ENCODE assay signal across 8 cellular contexts in genomic region chr17:59410049-59410437, GRCh38.
"Had no signal": no experiment of that assay in that cellular context is flagged by ENCODE, and none has a peak within 500 bp of the region (broad histone marks: within the 10 kb centered on the region; RNA-seq: fewer than 3 reads in every experiment).

No MANE protein-coding gene starts in this region.

- ATAC-seq: GM12878 had no signal

- DNase-seq: GDM1, GF-D8 had no signal

- FAIRE-seq: G401.6, GM12878, GM12891, GM12892, GM18507, GM19239 had no signal

- H3K4me3 ChIP-seq: GM12878 had no signal
